ENCODE assay signal across 29 cellular contexts in genomic region chr2:1136807-1137663, GRCh38.
DNase-seq lines count a peak whose midpoint lies in the region; ATAC-seq and TF ChIP-seq lines count a peak whose summit lies in the region.
"Had no signal": no experiment of that assay in that cellular context is flagged by ENCODE, and none has a peak within 500 bp of the region (broad histone marks: within the 10 kb centered on the region; RNA-seq: fewer than 3 reads in every experiment).

No MANE protein-coding gene starts in this region.

- no peak for TF ChIP-seq POLR2A in esophagus squamous epithelium (IDR thresholded peaks at IDR 0.05)

- POLR2A ChIA-PET in naive thymus-derived CD4-positive, alpha-beta T cell (lab: Charles Lee) = no interaction called here

- H3K36me3 Mint-ChIP-seq in naive thymus-derived CD4-positive, alpha-beta T cell = peaks cover 0 to 2% (median 0%) of the 10 kb centered on the region in 5 donors
- H3K36me3 Mint-ChIP-seq: activated naive CD4-positive, alpha-beta T cell treated with anti-CD3 and anti-CD28 coated beads, Interleukin-2, amount 10 ng/mL, durations not matched to agents 7 days and 5 days; CD8-positive, alpha-beta memory T cell; stimulated activated memory B cell treated with anti-CD40 and anti-IgM and Interleukin-4, amounts not matched to agents 10 μg/mL and 1 μg/mL and 100 μg/mL, for 72 hours had no signal

- H3K27me3 ChIP-seq in esophagus squamous epithelium = peaks cover 0 to 3% (median 0%) of the 10 kb centered on the region in 4 donors
- H3K27me3 ChIP-seq in naive thymus-derived CD4-positive, alpha-beta T cell (ENCODE audit: control insufficient read depth in 2 of 2, insufficient read depth in 2 of 2, low read length in 2 of 2) = no peaks in the 10 kb centered on the region
- H3K27me3 ChIP-seq: Peyer's patch, uterus had no signal

- no peak for TF ChIP-seq CTCF in esophagus squamous epithelium (IDR thresholded peaks at IDR 0.05)

- CTCF ChIA-PET in naive thymus-derived CD4-positive, alpha-beta T cell (lab: Charles Lee) = interaction anchor here (0.6 kb wide), 1 partner anchor 13 kb away, joined by 3 read pairs; no protein-coding TSS in a partner anchor

- H3K27ac Mint-ChIP-seq in naive thymus-derived CD4-positive, alpha-beta T cell = peak overlapping the region in 3 of 9 donors; percentile 8 to 57 (median 18)
- H3K27ac Mint-ChIP-seq: activated naive CD4-positive, alpha-beta T cell treated with anti-CD3 and anti-CD28 coated beads, Interleukin-2, amount 10 ng/mL, durations not matched to agents 7 days and 5 days; dendritic cell treated with granulocyte-macrophage colony-stimulating factor and Interleukin-4, amounts not matched to agents 40 ng/mL and 50 ng/mL, for 4 days; stimulated activated memory B cell treated with anti-CD40 and anti-IgM and Interleukin-4, amounts not matched to agents 10 μg/mL and 1 μg/mL and 100 μg/mL, for 72 hours had no signal

- H3K9me3 ChIP-seq in esophagus squamous epithelium = no peaks in the 10 kb centered on the region
- no peaks in the 10 kb centered on the region for H3K9me3 ChIP-seq in naive thymus-derived CD4-positive, alpha-beta T cell (ENCODE audit: control insufficient read depth in 2 of 3, low read length in 3 of 3)
- H3K9me3 ChIP-seq: A549, gastroesophageal sphincter, Peyer's patch, uterus had no signal

- H3K4me1 ChIP-seq in esophagus squamous epithelium = peaks cover 0 to 14% (median 0%) of the 10 kb centered on the region in 3 donors
- peaks cover 0 to 4% of the 10 kb centered on the region in 2 donors for H3K4me1 ChIP-seq in naive thymus-derived CD4-positive, alpha-beta T cell (ENCODE audit: control insufficient read depth in 2 of 2, insufficient read depth in 2 of 2, low read length in 2 of 2)
- H3K4me1 ChIP-seq: A549, gastroesophageal sphincter, parathyroid adenoma, Peyer's patch, uterus had no signal

- intact Hi-C loops in esophagus squamous epithelium (cut with DNase I) = no loop called here
- intact Hi-C loops in naive thymus-derived CD4-positive, alpha-beta T cell (cut with micrococcal nuclease) = loop anchor here in 1 of 2 donors (10.0 kb wide), 1 partner anchor 282 kb away; no protein-coding TSS in a partner anchor

- DNase-seq in activated CD4-positive, alpha-beta T cell treated with anti-CD3 and anti-CD28 coated beads for 48 hours = peak; percentile 20
- no peak for DNase-seq in activated CD4-positive, alpha-beta T cell treated with anti-CD3 and anti-CD28 coated beads, Interleukin-2, amount 50 U/mL, for 4 hours
- peak; percentile 20 for DNase-seq in stimulated activated CD4-positive, alpha-beta T cell treated with anti-CD3 and anti-CD28 coated beads, Interleukin-1b, Interleukin-23, amount 100 ng/mL, for 48 hours
- no peak for DNase-seq in stimulated activated CD4-positive, alpha-beta T cell treated with anti-CD3 and anti-CD28 coated beads, Interleukin-4, amount 100 ng/mL, for 24 hours
- DNase-seq in esophagus squamous epithelium (lab: John Stamatoyannopoulos, UW) (no peak), NCI-H226 (no peak)
- DNase-seq in naive thymus-derived CD4-positive, alpha-beta T cell = no peak
- DNase-seq in stimulated activated CD8-positive, alpha-beta memory T cell treated with anti-CD3 and anti-CD28 coated beads, Interleukin-4, amount 100 ng/mL, for 48 hours = no peak
- DNase-seq: activated CD4-positive, alpha-beta T cell treated with anti-CD3 and anti-CD28 coated beads, Interleukin-2, amount 50 U/mL, for 48 hours; activated naive CD4-positive, alpha-beta T cell treated with anti-CD3 and anti-CD28 coated beads, Interleukin-2, amount 10 ng/mL, durations not matched to agents 7 days and 5 days; AML-193; CD8-positive, alpha-beta memory T cell; DMS 273 treated with DMSO at 0.1 percent for 48 hours; hippocampal formation; left cardiac atrium; NCI-H1694 treated with DMSO at 0.1 percent for 48 hours; Peyer's patch; SIG-M5; stimulated activated CD4-positive, alpha-beta T cell treated with anti-CD3 and anti-CD28 coated beads, Interleukin-2, amount 100 ng/mL, for 48 hours; T1000; uterus had no signal

- H3K36me3 ChIP-seq in esophagus squamous epithelium = no peaks in the 10 kb centered on the region
- no peaks in the 10 kb centered on the region for H3K36me3 ChIP-seq in naive thymus-derived CD4-positive, alpha-beta T cell (ENCODE audit: control insufficient read depth in 2 of 3, insufficient read depth in 3 of 3, low read length in 3 of 3)
- H3K36me3 ChIP-seq: gastroesophageal sphincter, Peyer's patch, uterus, WERI-Rb-1 had no signal

- no peak overlapping the region for H3K4me3 Mint-ChIP-seq in naive thymus-derived CD4-positive, alpha-beta T cell
- H3K4me3 Mint-ChIP-seq: activated naive CD4-positive, alpha-beta T cell treated with anti-CD3 and anti-CD28 coated beads, Interleukin-2, amount 10 ng/mL, durations not matched to agents 7 days and 5 days; CD8-positive, alpha-beta memory T cell; central memory CD8-positive, alpha-beta T cell; dendritic cell treated with granulocyte-macrophage colony-stimulating factor and Interleukin-4, amounts not matched to agents 40 ng/mL and 50 ng/mL, for 4 days; neural crest cell; stimulated activated memory B cell treated with anti-CD40 and anti-IgM and Interleukin-4, amounts not matched to agents 10 μg/mL and 1 μg/mL and 100 μg/mL, for 72 hours had no signal

- WGBS in esophagus squamous epithelium, 2 donors = 31 to 35% methylated on average over 15 of the region's 15 CpGs

- H3K4me3 ChIP-seq in esophagus squamous epithelium = no peak overlapping the region
- no peak overlapping the region for H3K4me3 ChIP-seq in naive thymus-derived CD4-positive, alpha-beta T cell (ENCODE audit: low read length)
- H3K4me3 ChIP-seq: A549, gastroesophageal sphincter, Peyer's patch, uterus had no signal

- no peak for ATAC-seq in naive thymus-derived CD4-positive, alpha-beta T cell
- ATAC-seq: A549; gastroesophageal sphincter; left cardiac atrium; stimulated activated memory B cell treated with anti-CD40 and anti-IgM and Interleukin-4, amounts not matched to agents 10 μg/mL and 1 μg/mL and 100 μg/mL, for 72 hours had no signal

- no peaks in the 10 kb centered on the region for H3K9me3 Mint-ChIP-seq in naive thymus-derived CD4-positive, alpha-beta T cell
- H3K9me3 Mint-ChIP-seq: activated naive CD4-positive, alpha-beta T cell treated with anti-CD3 and anti-CD28 coated beads, Interleukin-2, amount 10 ng/mL, durations not matched to agents 7 days and 5 days; CD8-positive, alpha-beta memory T cell; central memory CD8-positive, alpha-beta T cell; dendritic cell treated with granulocyte-macrophage colony-stimulating factor and Interleukin-4, amounts not matched to agents 40 ng/mL and 50 ng/mL, for 4 days; neural crest cell had no signal

- peaks cover 0 to 4% (median 0%) of the 10 kb centered on the region in 5 donors for H3K27me3 Mint-ChIP-seq in naive thymus-derived CD4-positive, alpha-beta T cell
- H3K27me3 Mint-ChIP-seq: activated naive CD4-positive, alpha-beta T cell treated with anti-CD3 and anti-CD28 coated beads, Interleukin-2, amount 10 ng/mL, durations not matched to agents 7 days and 5 days had no signal

- H3K4me1 Mint-ChIP-seq in naive thymus-derived CD4-positive, alpha-beta T cell = peaks cover 9 to 49% (median 39%) of the 10 kb centered on the region in 7 donors
- H3K4me1 Mint-ChIP-seq: central memory CD8-positive, alpha-beta T cell; stimulated activated memory B cell treated with anti-CD40 and anti-IgM and Interleukin-4, amounts not matched to agents 10 μg/mL and 1 μg/mL and 100 μg/mL, for 72 hours had no signal

- peak overlapping the region in 3 of 4 donors; percentile 2 to 39 (median 26) for H3K27ac ChIP-seq in esophagus squamous epithelium
- no peak overlapping the region for H3K27ac ChIP-seq in naive thymus-derived CD4-positive, alpha-beta T cell (ENCODE audit: low read depth, low read length)
- H3K27ac ChIP-seq: A549, gastroesophageal sphincter, parathyroid adenoma, Peyer's patch, WERI-Rb-1 had no signal

Comparison
In these comparisons a context has a peak if more than half of its experiments do, and no peak if none do; other contexts are left out.
1. DNase-seq: peak in activated CD4-positive, alpha-beta T cell treated with anti-CD3 and anti-CD28 coated beads for 48 hours (single experiment) and stimulated activated CD4-positive, alpha-beta T cell treated with anti-CD3 and anti-CD28 coated beads, Interleukin-1b, Interleukin-23, amount 100 ng/mL, for 48 hours (single experiment); none in activated CD4-positive, alpha-beta T cell treated with anti-CD3 and anti-CD28 coated beads, Interleukin-2, amount 50 U/mL, for 4 hours (0 of 2), stimulated activated CD4-positive, alpha-beta T cell treated with anti-CD3 and anti-CD28 coated beads, Interleukin-4, amount 100 ng/mL, for 24 hours (single experiment), esophagus squamous epithelium (single experiment), naive thymus-derived CD4-positive, alpha-beta T cell (0 of 9), NCI-H226 (single experiment) and stimulated activated CD8-positive, alpha-beta memory T cell treated with anti-CD3 and anti-CD28 coated beads, Interleukin-4, amount 100 ng/mL, for 48 hours (single experiment).